1 cellular context compared by ENCODE assay signal in genomic region chr5:129003232-129003631, GRCh38.
TF ChIP-seq lines count a peak whose summit lies in the region.

No MANE protein-coding gene starts in this region.

TF ChIP-seq in GM12878, 131 proteins besides CTCF, POLR2A, EP300 and RAD21:
- TF ChIP-seq BCLAF1 (IDR thresholded peaks at IDR 0.05) (no peak), ESRRA (IDR thresholded peaks at IDR 0.05; ENCODE audit: low read length) (no peak), HSF1 (IDR thresholded peaks at IDR 0.05; ENCODE audit: low read depth, low read length) (no peak), FOXK2 (IDR thresholded peaks at IDR 0.05) (no peak), STAT1 (conservative IDR thresholded peaks at IDR 0.05) (no peak), SUPT20H (IDR thresholded peaks at IDR 0.05; ENCODE audit: borderline replicate concordance, control insufficient read depth, low read depth, low read length) (no peak), ATF3 (IDR thresholded peaks at IDR 0.05; ENCODE audit: borderline replicate concordance, extremely low read depth, low read depth, low read length) (no peak), ZNF622 (IDR thresholded peaks at IDR 0.05) (no peak), NFIC (IDR thresholded peaks at IDR 0.05; ENCODE audit: low read depth, low read length) (no peak), YBX1 (IDR thresholded peaks at IDR 0.05) (no peak), EED (IDR thresholded peaks at IDR 0.05; ENCODE audit: low read depth) (no peak), NKRF (conservative IDR thresholded peaks at IDR 0.05) (no peak), SIN3A (IDR thresholded peaks at IDR 0.05; ENCODE audit: low read depth, low read length) (no peak), ZNF207 (IDR thresholded peaks at IDR 0.05; ENCODE audit: borderline replicate concordance) (no peak), NFYA (IDR thresholded peaks at IDR 0.05; ENCODE audit: borderline replicate concordance, low read depth, low read length) (no peak)
